ENCODE assay signal across 19 cellular contexts in genomic region chr5:53219174-53219573, GRCh38.
"Had no signal": no experiment of that assay in that cellular context is flagged by ENCODE, and none has a peak within 500 bp of the region (broad histone marks: within the 10 kb centered on the region; RNA-seq: fewer than 3 reads in every experiment).

No MANE protein-coding gene starts in this region.

- H3K4me3 ChIP-seq: hepatocyte, neural progenitor cell, right lobe of liver, smooth muscle cell, suprapubic skin had no signal

- H3K36me3 ChIP-seq: neural progenitor cell, right lobe of liver, suprapubic skin had no signal

- ATAC-seq: activated CD8-positive, alpha-beta T cell treated with anti-CD3 and anti-CD28 coated beads, Interleukin-2, amount 10 ng/mL, durations not matched to agents 7 days and 5 days; activated naive CD4-positive, alpha-beta T cell treated with anti-CD3 and anti-CD28 coated beads, Interleukin-2, amount 50 U/mL, for 72 hours; left lobe of liver; right lobe of liver; stimulated activated naive CD8-positive, alpha-beta T cell treated with anti-CD3 and anti-CD28 coated beads, Interleukin-15, Interleukin-2, amounts not matched to agents 100 U/mL and 50 U/mL, for 24 hours had no signal

- H3K9ac ChIP-seq: neural progenitor cell had no signal

- H3K4me2 ChIP-seq: hepatocyte, neural progenitor cell, smooth muscle cell had no signal

- H3K9me3 ChIP-seq: right lobe of liver, suprapubic skin had no signal

- H3K27me3 ChIP-seq: hepatocyte, neural progenitor cell, right lobe of liver, suprapubic skin had no signal

- H3K79me2 ChIP-seq: hepatocyte had no signal

- H2AFZ ChIP-seq: hepatocyte, neural progenitor cell had no signal

- H3K27ac ChIP-seq: hepatocyte, neural progenitor cell, right lobe of liver, suprapubic skin had no signal

- H3K4me1 ChIP-seq: right lobe of liver, suprapubic skin had no signal

- DNase-seq: activated B cell treated with CpG ODN at 0.5 μM for 24 hours; activated CD4-positive, alpha-beta T cell treated with anti-CD3 and anti-CD28 coated beads, Interleukin-2, amount 10 ng/mL, durations not matched to agents 24 days and 14 days; activated CD8-positive, alpha-beta memory T cell treated with anti-CD3 and anti-CD28 coated beads, Interleukin-2, amount 50 U/mL, for 4 hours; activated CD8-positive, alpha-beta T cell treated with anti-CD3 and anti-CD28 coated beads, Interleukin-2, amount 10 ng/mL, durations not matched to agents 7 days and 5 days; activated gamma-delta T cell; activated T-cell treated with anti-CD3 and anti-CD28 coated beads, Interleukin-2, amount 50 U/mL, for 48 hours; caudate nucleus; naive B cell; right lobe of liver; stimulated activated CD4-positive, alpha-beta T cell treated with anti-CD3 and anti-CD28 coated beads, Interleukin-4, amount 100 ng/mL, for 4 hours; stimulated activated CD8-positive, alpha-beta memory T cell treated with anti-CD3 and anti-CD28 coated beads, Interleukin-4, amount 100 ng/mL, for 48 hours; stimulated activated naive CD8-positive, alpha-beta T cell treated with anti-CD3 and anti-CD28 coated beads, Interleukin-15, Interleukin-2, amounts not matched to agents 100 U/mL and 50 U/mL, for 24 hours; trophoblast cell had no signal
